25 cellular contexts compared by ENCODE assay signal in the genomic region with DNA sequence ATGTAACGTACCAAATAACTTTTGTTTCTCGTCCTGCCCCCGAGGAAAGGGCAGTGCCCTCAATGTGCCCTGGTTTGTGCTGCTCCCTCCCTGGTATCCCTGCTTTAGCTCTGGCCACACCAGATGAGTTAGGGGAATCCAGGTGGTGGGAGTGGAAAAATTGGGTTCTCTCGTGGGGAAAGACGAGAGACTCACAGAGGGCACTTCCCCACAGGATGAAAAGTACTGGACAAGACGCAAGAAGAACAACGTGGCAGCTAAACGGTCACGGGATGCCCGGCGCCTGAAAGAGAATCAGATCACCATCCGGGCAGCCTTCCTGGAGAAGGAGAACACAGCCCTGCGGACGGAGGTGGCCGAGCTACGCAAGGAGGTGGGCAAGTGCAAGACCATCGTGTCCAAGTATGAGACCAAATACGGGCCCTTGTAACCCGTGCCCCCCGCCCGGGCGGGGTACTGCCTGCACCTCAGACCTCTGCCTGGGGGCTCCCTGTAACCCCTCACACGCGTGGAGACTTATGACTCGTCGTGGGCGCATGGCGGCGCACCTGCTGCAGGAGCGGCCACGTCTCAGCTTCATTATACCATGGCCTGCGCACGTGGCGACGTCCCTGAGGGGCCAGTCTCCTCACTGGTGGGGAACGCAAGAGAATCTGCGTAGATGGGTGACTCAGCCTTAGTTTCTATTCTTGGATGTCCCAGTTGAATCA. TPM values are rescaled to one million over a fixed set of nuclear protein-coding genes. Genes with fewer than 3 reads are reported as not detected.
DNase-seq lines count a peak whose midpoint lies in the region; ATAC-seq and TF ChIP-seq lines count a peak whose summit lies in the region.
"Had no signal": no experiment of that assay in that cellular context is flagged by ENCODE, and none has a peak within 500 bp of the region (broad histone marks: within the 10 kb centered on the region; RNA-seq: fewer than 3 reads in every experiment).

No MANE protein-coding gene starts in this region.

- BruUV-seq in mammary epithelial cell (replicated peaks; lab: Mats Ljungman, UMichigan), result no TSS peak

- no peak overlapping the region for H3K9ac ChIP-seq in mammary epithelial cell (ENCODE audit: insufficient read depth, low read length)

- H4K20me1 ChIP-seq in mammary epithelial cell (ENCODE audit: insufficient read depth, low read length), result no peaks in the 10 kb centered on the region
- no peaks in the 10 kb centered on the region for H4K20me1 ChIP-seq in osteoblast (ENCODE audit: insufficient read depth, low read length)

- no peak for TF ChIP-seq CTCF in breast epithelium (IDR thresholded peaks at IDR 0.05)
- TF ChIP-seq CTCF in mammary epithelial cell (conservative IDR thresholded peaks at IDR 0.05 in 1 of 2, IDR thresholded peaks at IDR 0.05 in 1 of 2; ENCODE audit: extremely low read depth in 1 of 2, insufficient read depth in 1 of 2, low read depth in 1 of 2, low read length in 2 of 2), result no peak
- TF ChIP-seq CTCF in osteoblast (IDR thresholded peaks at IDR 0.05; ENCODE audit: extremely low read depth, low read depth, low read length), result no peak
- TF ChIP-seq CTCF in thyroid gland (IDR thresholded peaks at IDR 0.05), result no peak

- peaks cover 11% of the 10 kb centered on the region for H3K36me3 ChIP-seq in breast epithelium
- peaks cover 11% of the 10 kb centered on the region for H3K36me3 ChIP-seq in mammary epithelial cell (ENCODE audit: insufficient read depth, low read length)
- peaks cover 20% of the 10 kb centered on the region for H3K36me3 ChIP-seq in osteoblast (ENCODE audit: insufficient read depth, low read length)
- peaks cover 43% of the 10 kb centered on the region in 2 donors for H3K36me3 ChIP-seq in thyroid gland

- H3K27ac ChIP-seq in breast epithelium, result peak overlapping the region; percentile 89 to 92
- no peak overlapping the region for H3K27ac ChIP-seq in mammary epithelial cell (ENCODE audit: insufficient read depth, low read depth, low read length)
- peak overlapping the region; percentile 98 for H3K27ac ChIP-seq in layer of hippocampus (ENCODE audit: low read depth, low read length)
- H3K27ac ChIP-seq in osteoblast (ENCODE audit: low read depth, low read length), result no peak overlapping the region
- no peak overlapping the region for H3K27ac ChIP-seq in thyroid gland
- H3K27ac ChIP-seq: 22Rv1, C4-2B, PC-9 had no signal

- dilution Hi-C loops in mammary epithelial cell (cut with HindIII; ENCODE audit: low sequenced_read_pairs), result no loop called here

- H3K4me3 ChIP-seq in breast epithelium (no peak overlapping the region), mammary epithelial cell (replicated peaks in 1 of 3; ENCODE audit: insufficient read depth in 1 of 3, low read depth in 2 of 3, low read length in 3 of 3) (no peak overlapping the region), osteoblast (ENCODE audit: insufficient read depth, low read length) (no peak overlapping the region), thyroid gland (replicated peaks in 1 of 3) (no peak overlapping the region)
- H3K4me3 ChIP-seq: PC-9 had no signal

- WGBS in mammary epithelial cell (ENCODE audit: low coverage, missing lambda C conversion rate), result 87% methylated on average over 36 of the region's 37 CpGs
- 93 to 94% methylated on average over 28 to 29 of the region's 37 CpGs for WGBS in thyroid gland, 2 donors

- DNase-seq in breast epithelium (ENCODE audit: low spot score in 2 of 2), result no peak
- no peak for DNase-seq in mammary epithelial cell
- DNase-seq in osteoblast (ENCODE audit: insufficient read length, low spot score, missing footprints), result peak; percentile 52
- DNase-seq in hippocampal formation (lab: John Stamatoyannopoulos, UW), result no peak
- no peak for DNase-seq in thyroid gland
- DNase-seq: Caco-2; CD8-positive, alpha-beta T cell; DMS 273 treated with DMSO at 0.1 percent for 48 hours; DMS79 treated with DMSO at 0.1 percent for 48 hours; GF-D8; Karpas-422; NCI-H1092; NCI-H1417 treated with DMSO at 0.1 percent for 48 hours; NCI-H1694 treated with DMSO at 0.1 percent for 48 hours; NCI-H2081; NCI-H2227 treated with DMSO at 0.1 percent for 48 hours; NCI-H526 treated with DMSO at 0.1 percent for 48 hours; PC-9; Right ventricle myocardium superior had no signal

- intact Hi-C loops in breast epithelium (cut with DNase I; ENCODE audit: low total_unique reads) (no loop called here), mammary epithelial cell (cut with micrococcal nuclease) (no loop called here), thyroid gland (cut with DNase I) (loop anchor here (5.0 to 10.0 kb wide), 2 partner anchors 132 to 199 kb away; no protein-coding TSS in a partner anchor)

- H3K27me3 ChIP-seq in breast epithelium, result no peaks in the 10 kb centered on the region
- H3K27me3 ChIP-seq in mammary epithelial cell (ENCODE audit: insufficient read depth, low read length), result no peaks in the 10 kb centered on the region
- H3K27me3 ChIP-seq in layer of hippocampus (ENCODE audit: control insufficient read depth, insufficient read depth, low read length), result no peaks in the 10 kb centered on the region
- no peaks in the 10 kb centered on the region for H3K27me3 ChIP-seq in osteoblast (ENCODE audit: insufficient read depth, low read length)
- H3K27me3 ChIP-seq in thyroid gland, result no peaks in the 10 kb centered on the region

- H3K79me2 ChIP-seq in mammary epithelial cell (ENCODE audit: insufficient read depth, low read length), result no peaks in the 10 kb centered on the region
- no peaks in the 10 kb centered on the region for H3K79me2 ChIP-seq in osteoblast (ENCODE audit: insufficient read depth, low read length)

- ATAC-seq in GM18519 (IDR thresholded peaks at IDR 0.05; ENCODE audit: low FRiP score, unreplicated experiment), result no peak
- no peak for ATAC-seq in HG03354 (IDR thresholded peaks at IDR 0.05; ENCODE audit: poor library complexity, severe bottlenecking, unreplicated experiment)
- ATAC-seq: CD8-positive, alpha-beta T cell; HCT116 had no signal

- TF ChIP-seq POLR2A in breast epithelium (IDR thresholded peaks at IDR 0.05) (no peak), thyroid gland (IDR thresholded peaks at IDR 0.05) (no peak)

- CTCF ChIA-PET in mammary epithelial cell (lab: Charles Lee; ENCODE audit: low non-redundant PET), result no interaction called here

- H2AFZ ChIP-seq in mammary epithelial cell (ENCODE audit: low read depth, low read length), result no peak overlapping the region
- no peak overlapping the region for H2AFZ ChIP-seq in osteoblast (ENCODE audit: low read length)
- H2AFZ ChIP-seq: PC-9 had no signal

- H3K4me2 ChIP-seq in mammary epithelial cell (ENCODE audit: insufficient read depth, low read depth, low read length) (no peak overlapping the region), osteoblast (ENCODE audit: insufficient read depth, low read length) (no peak overlapping the region)
- H3K4me2 ChIP-seq: PC-9 had no signal

- in situ Hi-C loops in mammary epithelial cell (cut with MboI; ENCODE audit: low sequenced_read_pairs in 2 of 2), result no loop called here

- H3K9me3 ChIP-seq in breast epithelium (no peaks in the 10 kb centered on the region), mammary epithelial cell (replicated peaks; ENCODE audit: insufficient read depth, low read length) (no peaks in the 10 kb centered on the region), osteoblast (ENCODE audit: low read depth, low read length) (no peaks in the 10 kb centered on the region), thyroid gland (no peaks in the 10 kb centered on the region)
- H3K9me3 ChIP-seq: Caco-2 had no signal

- H3K4me1 ChIP-seq in breast epithelium (peaks cover 0 to 3% of the 10 kb centered on the region in 2 donors), mammary epithelial cell (ENCODE audit: insufficient read depth, low read length) (no peaks in the 10 kb centered on the region), osteoblast (ENCODE audit: insufficient read depth, low read length) (peaks cover 7% of the 10 kb centered on the region), thyroid gland (peaks cover 0 to 4% of the 10 kb centered on the region in 2 donors)
- H3K4me1 ChIP-seq: Caco-2 had no signal

RNA-seq across cellular contexts. Expression of a gene that starts 13.9 kb away (rescaled TPM):
- 10 to 100 TPM in 2 of 3 donors, 1 to 10 TPM in 1; 8.8 to 26.6 (median 15.7) TPM for total RNA-seq in breast epithelium
- 1 to 10 TPM; 5.2 TPM for total RNA-seq in mammary epithelial cell
- 7.4 TPM for polyA plus RNA-seq in mammary epithelial cell
- polyA minus RNA-seq in mammary epithelial cell, result 62.8 TPM
- total RNA-seq in osteoblast, result 17.4 and 18.3 TPM in 2 replicates
- total RNA-seq in thyroid gland, result 10 to 100 TPM; 15.9 to 41.1 (median 22.9) TPM

RNA-seq across cellular contexts. Expression of a gene that starts 50.9 kb away (rescaled TPM):
- total RNA-seq in breast epithelium (10 to 100 TPM; 28.8 to 61.9 (median 45.8) TPM), mammary epithelial cell (10 to 100 TPM; 28.3 to 30.3 TPM), osteoblast (28.0 and 29.0 TPM in 2 replicates), thyroid gland (100 to 1,000 TPM in 3 of 4 donors, 10 to 100 TPM in 1; 66.5 to 130 (median 115) TPM)
- 15.1 TPM for polyA plus RNA-seq in mammary epithelial cell
- 43.0 TPM for polyA minus RNA-seq in mammary epithelial cell

Comparison
In these comparisons a context has a peak if more than half of its experiments do, and no peak if none do; other contexts are left out.
1. H3K27ac ChIP-seq: peak in breast epithelium (2 of 2) and layer of hippocampus (single experiment); none in mammary epithelial cell (single experiment), osteoblast (single experiment) and thyroid gland (0 of 3).